ENCODE assay signal across 20 cellular contexts in the genomic region with DNA sequence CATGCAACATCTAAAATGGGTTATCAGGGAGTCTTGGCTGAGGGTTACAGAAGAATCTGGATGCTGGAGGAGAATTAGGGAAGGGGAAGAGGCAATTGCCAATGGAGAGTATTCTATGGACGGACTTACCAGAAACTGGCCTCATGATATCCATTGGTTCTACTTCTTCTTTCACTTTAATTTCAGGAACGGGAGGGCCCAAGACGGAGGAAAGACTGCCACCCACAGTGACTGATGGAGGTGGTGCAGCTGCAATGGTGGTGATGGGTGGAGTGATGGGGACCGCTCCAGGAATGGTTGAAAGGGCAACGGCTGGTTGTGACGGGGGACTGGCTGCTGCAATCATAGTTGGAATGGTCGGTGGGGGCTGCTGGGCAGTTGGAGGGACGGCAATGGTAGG.
A peak's percentile ranks its signal among the peaks of the same experiment; 100 is the strongest.
DNase-seq lines count a peak whose midpoint lies in the region; ATAC-seq and FAIRE-seq lines count a peak whose summit lies in the region.
"Had no signal": no experiment of that assay in that cellular context is flagged by ENCODE, and none has a peak within 500 bp of the region (broad histone marks: within the 10 kb centered on the region; RNA-seq: fewer than 3 reads in every experiment).

No MANE protein-coding gene starts in this region.

- H2AK5ac ChIP-seq in neuronal stem cell (ENCODE audit: low read depth, low read length), result no peak overlapping the region

- H2BK120ac ChIP-seq in neuronal stem cell (ENCODE audit: low read depth, low read length), result no peak overlapping the region

- no peaks in the 10 kb centered on the region for H3K4me1 Mint-ChIP-seq in activated T-cell treated with anti-CD3 and anti-CD28 coated beads, Interleukin-2, amount 50 U/mL, for 72 hours (ENCODE audit: low read depth)
- H3K4me1 Mint-ChIP-seq in activated T-cell treated with anti-CD3 and anti-CD28 coated beads, Interleukin-2, amount 50 U/mL, for 24 hours (ENCODE audit: low read depth), result no peaks in the 10 kb centered on the region
- H3K4me1 Mint-ChIP-seq in dendritic cell treated with granulocyte-macrophage colony-stimulating factor and Interleukin-4, amounts not matched to agents 40 ng/mL and 50 ng/mL, for 4 days (ENCODE audit: low read depth), result peaks cover 16% of the 10 kb centered on the region
- H3K4me1 Mint-ChIP-seq: H9 had no signal

- peak overlapping the region in 1 of 2 donors; percentile 10 for H3K4me3 ChIP-seq in neuronal stem cell (ENCODE audit: low read length in 2 of 2)
- H3K4me3 ChIP-seq: A549, BLaER1 had no signal

- no peak overlapping the region for H3K4me2 ChIP-seq in neuronal stem cell (ENCODE audit: insufficient read depth, low read length, poor library complexity, severe bottlenecking)
- H3K4me2 ChIP-seq: A549, BLaER1 had no signal

- no peaks in the 10 kb centered on the region for H3K27me3 Mint-ChIP-seq in activated T-cell treated with anti-CD3 and anti-CD28 coated beads, Interleukin-2, amount 50 U/mL, for 72 hours (ENCODE audit: low read depth)
- H3K27me3 Mint-ChIP-seq in activated T-cell treated with anti-CD3 and anti-CD28 coated beads, Interleukin-2, amount 50 U/mL, for 24 hours, result no peaks in the 10 kb centered on the region
- H3K27me3 Mint-ChIP-seq in dendritic cell treated with granulocyte-macrophage colony-stimulating factor and Interleukin-4, amounts not matched to agents 40 ng/mL and 50 ng/mL, for 4 days, result no peaks in the 10 kb centered on the region
- H3K27me3 Mint-ChIP-seq: CD4-positive, CD25-positive, alpha-beta regulatory T cell; CD8-positive, alpha-beta memory T cell had no signal

- no peak overlapping the region for H3K18ac ChIP-seq in neuronal stem cell (ENCODE audit: low read length)

- H3K23ac ChIP-seq in neuronal stem cell (ENCODE audit: low read depth, low read length, poor library complexity), result peak overlapping the region; percentile 52

- H3K36me3 ChIP-seq in neuronal stem cell (replicated peaks in 1 of 2; ENCODE audit: control insufficient read depth in 2 of 2, insufficient read depth in 2 of 2, low read length in 2 of 2), result peaks cover 34 to 92% of the 10 kb centered on the region in 2 donors

- H4K91ac ChIP-seq in neuronal stem cell (ENCODE audit: low read depth, low read length, poor library complexity), result no peak overlapping the region

- H3K4me3 Mint-ChIP-seq in activated T-cell treated with anti-CD3 and anti-CD28 coated beads, Interleukin-2, amount 50 U/mL, for 72 hours, result no peak overlapping the region
- no peak overlapping the region for H3K4me3 Mint-ChIP-seq in activated T-cell treated with anti-CD3 and anti-CD28 coated beads, Interleukin-2, amount 50 U/mL, for 24 hours
- H3K4me3 Mint-ChIP-seq in dendritic cell treated with granulocyte-macrophage colony-stimulating factor and Interleukin-4, amounts not matched to agents 40 ng/mL and 50 ng/mL, for 4 days, result no peak overlapping the region
- H3K4me3 Mint-ChIP-seq: CD4-positive, CD25-positive, alpha-beta regulatory T cell; CD8-positive, alpha-beta memory T cell; H9 had no signal

- H2BK15ac ChIP-seq in neuronal stem cell (ENCODE audit: low read length), result no peak overlapping the region

- H3K9ac ChIP-seq in neuronal stem cell (ENCODE audit: low read depth, low read length, poor library complexity), result no peak overlapping the region
- H3K9ac ChIP-seq: BLaER1 had no signal

- no peak overlapping the region for H3K14ac ChIP-seq in neuronal stem cell (ENCODE audit: low read length)

- peaks cover 0 to 2% of the 10 kb centered on the region in 2 donors for H3K9me3 ChIP-seq in neuronal stem cell (replicated peaks in 1 of 2; ENCODE audit: control insufficient read depth in 2 of 2, insufficient read depth in 1 of 2, low read depth in 1 of 2, low read length in 2 of 2)
- H3K9me3 ChIP-seq: A549, BLaER1 had no signal

- no peak overlapping the region for H2AFZ ChIP-seq in neuronal stem cell (ENCODE audit: low read length)

- ATAC-seq in activated T-cell treated with anti-CD3 and anti-CD28 coated beads, Interleukin-2, amount 50 U/mL, for 72 hours (replicated peaks in 1 of 2), result no peak
- no peak for ATAC-seq in GM21825 (IDR thresholded peaks at IDR 0.05; ENCODE audit: unreplicated experiment)
- ATAC-seq: A549 had no signal

- intact Hi-C loops in dendritic cell treated with granulocyte-macrophage colony-stimulating factor and Interleukin-4, amounts not matched to agents 40 ng/mL and 50 ng/mL, for 4 days (cut with micrococcal nuclease), result loop anchor here (5.0 to 10.0 kb wide), 2 partner anchors 70 to 98 kb away; a partner anchor contains a TSS

- peaks cover 8 to 12% of the 10 kb centered on the region in 2 donors for H3K36me3 Mint-ChIP-seq in activated T-cell treated with anti-CD3 and anti-CD28 coated beads, Interleukin-2, amount 50 U/mL, for 72 hours (ENCODE audit: insufficient read depth in 2 of 2)
- H3K36me3 Mint-ChIP-seq in activated T-cell treated with anti-CD3 and anti-CD28 coated beads, Interleukin-2, amount 50 U/mL, for 24 hours (ENCODE audit: low read depth), result peaks cover 46% of the 10 kb centered on the region
- H3K36me3 Mint-ChIP-seq in dendritic cell treated with granulocyte-macrophage colony-stimulating factor and Interleukin-4, amounts not matched to agents 40 ng/mL and 50 ng/mL, for 4 days (ENCODE audit: low read depth), result peaks cover 47% of the 10 kb centered on the region

- H2BK12ac ChIP-seq in neuronal stem cell (ENCODE audit: low read length), result no peak overlapping the region

- H3K79me1 ChIP-seq in neuronal stem cell (ENCODE audit: low read depth, low read length), result no peaks in the 10 kb centered on the region

- H3K9me3 Mint-ChIP-seq in activated T-cell treated with anti-CD3 and anti-CD28 coated beads, Interleukin-2, amount 50 U/mL, for 72 hours, result no peaks in the 10 kb centered on the region
- no peaks in the 10 kb centered on the region for H3K9me3 Mint-ChIP-seq in activated T-cell treated with anti-CD3 and anti-CD28 coated beads, Interleukin-2, amount 50 U/mL, for 24 hours
- no peaks in the 10 kb centered on the region for H3K9me3 Mint-ChIP-seq in dendritic cell treated with granulocyte-macrophage colony-stimulating factor and Interleukin-4, amounts not matched to agents 40 ng/mL and 50 ng/mL, for 4 days
- H3K9me3 Mint-ChIP-seq: CD4-positive, CD25-positive, alpha-beta regulatory T cell; CD8-positive, alpha-beta memory T cell; H9 had no signal

- no peak overlapping the region for H4K8ac ChIP-seq in neuronal stem cell (ENCODE audit: low read depth, low read length)

- peak overlapping the region; percentile 9 for H3K27ac Mint-ChIP-seq in activated T-cell treated with anti-CD3 and anti-CD28 coated beads, Interleukin-2, amount 50 U/mL, for 72 hours
- H3K27ac Mint-ChIP-seq in activated T-cell treated with anti-CD3 and anti-CD28 coated beads, Interleukin-2, amount 50 U/mL, for 24 hours, result no peak overlapping the region
- peak overlapping the region; percentile 71 for H3K27ac Mint-ChIP-seq in dendritic cell treated with granulocyte-macrophage colony-stimulating factor and Interleukin-4, amounts not matched to agents 40 ng/mL and 50 ng/mL, for 4 days
- H3K27ac Mint-ChIP-seq: H9 had no signal

- H3K27me3 ChIP-seq in neuronal stem cell (ENCODE audit: control insufficient read depth in 3 of 3, insufficient read depth in 3 of 3, low read depth in 1 of 3, low read length in 3 of 3), result no peaks in the 10 kb centered on the region
- H3K27me3 ChIP-seq: BLaER1 had no signal

- no peaks in the 10 kb centered on the region for H3K4me1 ChIP-seq in neuronal stem cell (ENCODE audit: control insufficient read depth in 2 of 2, insufficient read depth in 1 of 2, low read depth in 1 of 2, low read length in 2 of 2)
- H3K4me1 ChIP-seq: A549 had no signal

- WGBS in neuronal stem cell (ENCODE audit: extremely low coverage in 2 of 2, insufficient read length in 2 of 2, insufficient replicate concordance in 1 of 2), 2 donors, result no CpG with 5 or more reads among the region's 8 CpGs

- no peak overlapping the region for H3K4ac ChIP-seq in neuronal stem cell (ENCODE audit: low read length)

- DNase-seq in activated T-cell treated with anti-CD3 and anti-CD28 coated beads, Interleukin-2, amount 50 U/mL, for 72 hours, result no peak
- no peak for DNase-seq in activated T-cell treated with anti-CD3 and anti-CD28 coated beads, Interleukin-2, amount 50 U/mL, for 24 hours
- DNase-seq in neuronal stem cell (ENCODE audit: low spot score) (no peak), GM19239 (ENCODE audit: insufficient read length, low spot score) (no peak), NCI-H748 (lab: John Stamatoyannopoulos, UW; ENCODE audit: unreplicated experiment) (no peak)
- DNase-seq: AML-193; CD4-positive, CD25-positive, alpha-beta regulatory T cell; CD8-positive, alpha-beta memory T cell; COR-L47; H9 had no signal

- H3K27ac ChIP-seq in neuronal stem cell (replicated peaks; ENCODE audit: low read length), result no peak overlapping the region
- H3K27ac ChIP-seq: 22Rv1, A549, BLaER1, HL-60 had no signal

- H2BK5ac ChIP-seq in neuronal stem cell (ENCODE audit: low read length), result no peak overlapping the region

- no peak for FAIRE-seq in GM19239 (lab: Jason Lieb, UNC)
- FAIRE-seq: A549, D721Med, G401.6, GM12891, H1 had no signal
